In the genomic region with DNA sequence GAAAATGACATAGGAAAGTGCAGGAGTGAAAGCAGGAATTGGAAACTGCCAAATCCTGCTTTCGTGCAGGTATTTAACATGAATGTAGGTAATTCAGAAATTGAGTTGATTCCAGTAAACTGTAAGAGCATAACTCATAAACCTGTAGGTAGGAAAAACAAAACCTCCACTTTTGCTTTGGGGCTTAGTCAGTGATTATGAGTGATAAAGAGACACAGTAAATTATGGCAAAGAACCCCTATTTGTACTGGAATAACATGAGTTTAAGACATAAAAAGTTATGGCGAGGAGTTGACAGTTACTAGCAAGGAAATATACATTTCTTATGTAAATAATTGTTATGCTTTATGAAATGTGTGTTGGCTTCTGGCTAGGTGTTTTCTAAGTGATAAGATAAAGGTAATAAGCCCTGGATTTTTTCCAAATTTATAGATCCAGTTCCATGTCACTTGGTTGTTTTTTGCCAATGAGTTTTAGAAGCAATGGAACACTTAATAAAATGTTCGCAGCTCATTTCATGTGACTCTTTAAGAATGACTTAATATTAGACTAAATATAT, we compare ENCODE assay signal across 15 cellular contexts.
"Had no signal": no experiment of that assay in that cellular context is flagged by ENCODE, and none has a peak within 500 bp of the region (broad histone marks: within the 10 kb centered on the region; RNA-seq: fewer than 3 reads in every experiment).

No MANE protein-coding gene starts in this region.

- ATAC-seq: activated CD4-positive, CD25-positive, alpha-beta regulatory T cell treated with anti-CD3 and anti-CD28 coated beads, Interleukin-2, amount 50 U/mL, for 24 hours; activated CD8-positive, alpha-beta memory T cell treated with anti-CD3 and anti-CD28 coated beads, Interleukin-2, amount 10 ng/mL, durations not matched to agents 7 days and 5 days; activated naive CD4-positive, alpha-beta T cell treated with anti-CD3 and anti-CD28 coated beads, Interleukin-2, amount 50 U/mL, for 72 hours; effector memory CD8-positive, alpha-beta T cell; left ventricle myocardium superior; pancreas; stimulated activated effector memory CD8-positive, alpha-beta T cell treated with anti-CD3 and anti-CD28 coated beads, Interleukin-12 subunit alpha, Interleukin-12 subunit beta, amount 100 ng/mL, for 72 hours had no signal

- FAIRE-seq: pancreas had no signal

- H3K4me3 ChIP-seq: pancreas had no signal

- H3K9me3 ChIP-seq: pancreas had no signal

- DNase-seq: activated CD4-positive, alpha-beta T cell treated with anti-CD3 and anti-CD28 coated beads, Interleukin-2, amount 50 U/mL, for 48 hours; activated CD8-positive, alpha-beta memory T cell treated with anti-CD3 and anti-CD28 coated beads, Interleukin-2, amount 10 ng/mL, durations not matched to agents 7 days and 5 days; activated effector memory CD4-positive, alpha-beta T cell treated with anti-CD3 and anti-CD28 coated beads, Interleukin-2, amount 50 U/mL, for 16 hours; activated T-cell treated with anti-CD3 and anti-CD28 coated beads, Interleukin-2, amount 50 U/mL, for 24 hours; amniotic stem cell; cerebellar nuclear complex; effector memory CD8-positive, alpha-beta T cell; left ventricle myocardium superior; mesendoderm; pancreas; retina had no signal

- H3K27me3 ChIP-seq: pancreas had no signal

- H3K27ac ChIP-seq: epithelial cell of prostate, pancreas had no signal

- H3K36me3 ChIP-seq: pancreas had no signal
